8 cellular contexts compared by ENCODE assay signal in the genomic region with DNA sequence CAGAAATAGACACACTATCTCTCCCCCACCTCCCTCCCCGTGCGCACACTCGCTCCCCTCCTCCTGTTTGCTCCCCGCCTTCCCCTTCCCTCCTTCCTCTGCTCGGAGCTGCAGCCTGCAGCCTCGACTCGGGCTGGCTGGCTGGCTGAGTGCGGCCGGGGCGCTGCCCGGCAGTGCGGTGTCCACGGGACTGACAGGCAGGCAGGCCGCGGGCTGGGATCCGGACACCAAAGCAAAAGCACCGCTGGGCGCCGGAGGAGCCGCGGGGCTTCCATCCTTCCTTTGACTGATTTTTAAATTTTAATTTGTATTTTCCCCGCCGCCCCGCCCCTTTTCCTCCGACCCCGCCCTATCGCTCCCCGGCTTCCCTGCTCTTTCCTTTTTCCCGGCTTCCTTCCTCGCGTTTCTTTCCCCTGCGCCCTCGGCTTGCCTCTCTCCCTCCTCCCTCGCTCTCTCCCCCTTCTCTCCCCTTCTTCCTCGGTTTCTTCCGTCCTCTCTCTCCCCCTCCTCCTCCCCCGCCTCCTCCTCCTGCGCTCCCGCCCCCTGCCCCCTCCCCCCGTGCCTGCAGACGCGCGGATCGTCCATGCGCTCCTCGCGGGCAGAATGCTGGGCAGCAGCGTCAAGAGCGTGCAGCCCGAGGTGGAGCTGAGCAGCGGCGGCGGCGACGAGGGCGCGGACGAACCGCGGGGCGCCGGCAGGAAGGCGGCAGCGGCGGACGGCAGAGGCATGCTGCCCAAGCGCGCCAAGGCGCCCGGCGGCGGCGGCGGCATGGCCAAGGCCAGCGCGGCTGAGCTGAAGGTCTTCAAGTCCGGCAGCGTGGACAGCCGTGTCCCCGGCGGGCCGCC.
DNase-seq lines count a peak whose midpoint lies in the region; ATAC-seq and TF ChIP-seq lines count a peak whose summit lies in the region.

No MANE protein-coding gene starts in this region.

- CTCF ChIA-PET in Panc1 (lab: Charles Lee), result interaction anchor here (0.6 to 0.7 kb wide), 2 partner anchors 61 to 87 kb away, joined by 6 read pairs; no protein-coding TSS in a partner anchor

- H3K9ac ChIP-seq in muscle layer of colon (ENCODE audit: low read length), result no peak overlapping the region

- peaks cover 2% of the 10 kb centered on the region for H3K27me3 ChIP-seq in Panc1 (ENCODE audit: control insufficient read depth, insufficient read depth, low read length)
- no peaks in the 10 kb centered on the region for H3K27me3 ChIP-seq in muscle layer of colon (ENCODE audit: control insufficient read depth in 1 of 2, insufficient read depth in 2 of 2, low read length in 2 of 2)

- BruUV-seq in Panc1 (replicated peaks; lab: Mats Ljungman, UMichigan), result no TSS peak

- H3K9me3 ChIP-seq in Panc1 (ENCODE audit: control insufficient read depth, insufficient read depth, low read depth, low read length) (no peaks in the 10 kb centered on the region), muscle layer of colon (ENCODE audit: low read length) (no peaks in the 10 kb centered on the region)

- peaks cover 6% of the 10 kb centered on the region; the same call in 1 of the 2 replicates for H3K4me1 ChIP-seq in Panc1 (ENCODE audit: control insufficient read depth, insufficient read depth, low read length)
- peaks cover 19% of the 10 kb centered on the region for H3K4me1 ChIP-seq in muscle layer of colon (ENCODE audit: insufficient read depth, low read length)

- H3K36me3 ChIP-seq in Panc1 (ENCODE audit: control insufficient read depth, insufficient read depth, low read length) (no peaks in the 10 kb centered on the region), muscle layer of colon (ENCODE audit: insufficient read depth, low read length) (no peaks in the 10 kb centered on the region)

- peak; percentile 82 for DNase-seq in Right ventricle myocardium inferior (ENCODE audit: missing footprints)
- no peak for DNase-seq in cardiac septum (ENCODE audit: low spot score)
- DNase-seq in Panc1 (ENCODE audit: low read depth, low spot score), result no peak
- DNase-seq in epithelial cell of esophagus (ENCODE audit: low read depth), result peak; percentile 46

- in situ Hi-C loops in Panc1 (cut with HindIII; ENCODE audit: low pct_unique_long_range_greater_than_20kb, low sequenced_read_pairs), result no loop called here

- H3K4me3 ChIP-seq in Panc1 (ENCODE audit: low read depth in 2 of 2, low read length in 2 of 2) (peak overlapping the region; percentile 52 to 66), epithelial cell of esophagus (ENCODE audit: low read length) (peak overlapping the region; percentile 32), muscle layer of colon (ENCODE audit: low read depth in 1 of 2, low read length in 2 of 2) (peak overlapping the region; percentile 33 to 75)

- POLR2A ChIA-PET in Panc1 (lab: Charles Lee), result interaction anchor here (0.6 kb wide), 1 partner anchor 145 kb away, joined by 5 read pairs; no protein-coding TSS in a partner anchor

- ATAC-seq in Right ventricle myocardium inferior (peak; percentile 68), Panc1 (peak; percentile 58), HG03460 (IDR thresholded peaks at IDR 0.05; ENCODE audit: unreplicated experiment) (no peak), HG02870 (IDR thresholded peaks at IDR 0.05; ENCODE audit: unreplicated experiment) (no peak), GM18511 (IDR thresholded peaks at IDR 0.05; ENCODE audit: unreplicated experiment) (no peak)

- no peak for TF ChIP-seq CTCF in Panc1 (IDR thresholded peaks at IDR 0.05)
- TF ChIP-seq CTCF in epithelial cell of esophagus (IDR thresholded peaks at IDR 0.05; ENCODE audit: insufficient read depth, low read depth, low read length, missing control alignments), result no peak

- intact Hi-C loops in Right ventricle myocardium inferior (cut with DNase I) (no loop called here), cardiac septum (cut with DNase I) (loop anchor here (5.0 kb wide), 3 partner anchors 86 to 144 kb away; partner anchors contain the start of gene NAV1), Panc1 (cut with micrococcal nuclease; ENCODE audit: unreplicated experiment) (no loop called here)

- H3K27ac ChIP-seq in Panc1 (ENCODE audit: low read length) (no peak overlapping the region), muscle layer of colon (ENCODE audit: low read depth, low read length) (peak overlapping the region; percentile 41)

Comparison
In these comparisons a context has a peak if more than half of its experiments do, and no peak if none do; other contexts are left out.
1. DNase-seq: peak in Right ventricle myocardium inferior (single experiment) and epithelial cell of esophagus (single experiment); none in cardiac septum (single experiment) and Panc1 (single experiment).
2. ATAC-seq: peak in Right ventricle myocardium inferior (single experiment) and Panc1 (single experiment); none in HG03460 (single experiment), HG02870 (single experiment) and GM18511 (single experiment).
3. Peak in every context shown above with its lines, with median percentiles within 50 percentile points of each other: H3K4me3 ChIP-seq.